ENCODE assay signal across 1 cellular context in genomic region chr6:1477432-1478090, GRCh38.
TF ChIP-seq lines count a peak whose summit lies in the region.

No MANE protein-coding gene starts in this region.

TF ChIP-seq in GM23338, 12 proteins besides CTCF, POLR2A, EP300 and RAD21 (continued from another document):
- TF ChIP-seq ZNF331 (CRISPR knock-in tag; IDR thresholded peaks at IDR 0.05; ENCODE audit: low read depth) (no peak), EZH2phosphoT487 (IDR thresholded peaks at IDR 0.05; ENCODE audit: unreplicated experiment) (no peak), ZNF462 (CRISPR knock-in tag; IDR thresholded peaks at IDR 0.05) (no peak), POLR2AphosphoS5 (IDR thresholded peaks at IDR 0.05; ENCODE audit: low read depth) (no peak)
